14 cellular contexts compared by ENCODE assay signal in the genomic region with DNA sequence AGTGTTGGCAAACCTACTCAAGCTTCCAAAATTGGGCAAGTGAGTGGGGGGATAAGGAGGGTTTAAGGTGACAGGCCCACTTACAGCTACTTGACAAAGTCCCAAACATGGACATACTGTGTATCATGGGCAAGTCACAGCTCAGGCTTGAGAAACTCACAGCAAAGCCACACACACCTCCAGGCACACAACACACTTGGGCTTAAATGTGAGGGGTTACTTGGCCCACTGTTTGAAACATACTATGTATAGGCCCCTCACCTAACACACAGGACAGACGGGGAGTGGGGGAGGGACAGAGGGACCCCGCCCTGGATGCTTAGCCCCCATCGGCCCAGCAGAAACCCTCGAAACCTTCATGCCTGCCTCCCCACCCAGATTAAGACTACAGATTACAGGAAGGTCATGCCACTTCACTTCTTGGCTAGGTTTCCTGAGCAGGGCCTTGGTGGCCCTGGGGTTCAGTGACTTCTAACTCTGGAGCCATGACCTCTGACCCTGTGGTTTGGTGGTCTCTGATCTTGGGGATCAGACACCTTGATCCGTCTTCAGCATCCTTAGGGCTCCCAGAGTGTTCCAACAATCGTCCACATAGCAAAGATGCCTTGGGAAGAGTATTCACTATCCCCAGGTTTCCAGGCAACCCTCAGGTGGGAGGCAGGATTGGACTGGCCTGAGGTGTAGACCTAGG. TPM values are rescaled to one million over a fixed set of nuclear protein-coding genes. Genes with fewer than 3 reads are reported as not detected.
A peak's percentile ranks its signal among the peaks of the same experiment; 100 is the strongest.
DNase-seq lines count a peak whose midpoint lies in the region; ATAC-seq, FAIRE-seq and TF ChIP-seq lines count a peak whose summit lies in the region.
"Had no signal": no experiment of that assay in that cellular context is flagged by ENCODE, and none has a peak within 500 bp of the region (broad histone marks: within the 10 kb centered on the region; RNA-seq: fewer than 3 reads in every experiment).

No MANE protein-coding gene starts in this region.

- WGBS in right cardiac atrium: 85% methylated on average over 6 of the region's 6 CpGs

- ATAC-seq in Right ventricle myocardium inferior: no peak
- no peak for ATAC-seq in Right ventricle myocardium superior (ENCODE audit: poor library complexity)
- ATAC-seq in activated B cell treated with CpG ODN at 0.5 μM for 24 hours (ENCODE audit: low read depth): no peak
- no peak for ATAC-seq in right cardiac atrium

- H3K4me3 Mint-ChIP-seq in activated B cell treated with CpG ODN at 0.5 μM for 24 hours: peak overlapping the region; percentile 24
- H3K4me3 Mint-ChIP-seq in type B pancreatic cell: peak overlapping the region; percentile 31

- peak; percentile 14 for DNase-seq in Right ventricle myocardium inferior (ENCODE audit: missing footprints)
- no peak for DNase-seq in Right ventricle myocardium superior
- DNase-seq in activated B cell treated with CpG ODN at 0.5 μM for 24 hours: no peak
- peak in 2 of 3 donors; percentile 16 to 39 for DNase-seq in right cardiac atrium
- DNase-seq in type B pancreatic cell (ENCODE audit: extremely low spot score, unreplicated experiment): no peak
- no peak for DNase-seq in HuH-7.5 (ENCODE audit: low spot score)
- no peak for DNase-seq in central memory CD4-positive, alpha-beta T cell
- DNase-seq in GM19239 (ENCODE audit: insufficient read length, low spot score): no peak
- DNase-seq: T-helper 1 cell, uterus had no signal

- peaks cover 10% of the 10 kb centered on the region for H3K4me1 ChIP-seq in right cardiac atrium (ENCODE audit: control insufficient read depth, insufficient read depth, low read length)

- POLR2A ChIA-PET in activated B cell treated with CpG ODN at 0.5 μM for 24 hours (lab: Charles Lee): interaction anchor here (0.6 to 5.2 kb wide), 3 partner anchors 9 to 45 kb away, joined by 3 to 82 read pairs (median 4); a partner anchor contains a TSS

- no peaks in the 10 kb centered on the region for H3K9me3 ChIP-seq in right cardiac atrium (ENCODE audit: control insufficient read depth, low read length)
- H3K9me3 ChIP-seq: gastroesophageal sphincter, neutrophil, uterus had no signal

- H3K36me3 Mint-ChIP-seq in activated B cell treated with CpG ODN at 0.5 μM for 24 hours (ENCODE audit: low read depth) (peaks cover 42% of the 10 kb centered on the region), type B pancreatic cell (peaks cover 9% of the 10 kb centered on the region)

- no peaks in the 10 kb centered on the region for H3K27me3 ChIP-seq in right cardiac atrium (ENCODE audit: control insufficient read depth, insufficient read depth)
- H3K27me3 ChIP-seq: gastroesophageal sphincter, uterus had no signal

- FAIRE-seq in GM19239 (lab: Jason Lieb, UNC): no peak

- intact Hi-C loops in Right ventricle myocardium inferior (cut with DNase I): no loop called here
- intact Hi-C loops in Right ventricle myocardium superior (cut with DNase I): no loop called here
- intact Hi-C loops in activated B cell treated with CpG ODN at 0.5 μM for 24 hours (cut with micrococcal nuclease): no loop called here
- intact Hi-C loops in right cardiac atrium (cut with DNase I): loop anchor here in 1 of 4 donors (10.0 kb wide), 1 partner anchor 63 kb away; no protein-coding TSS in a partner anchor

- peak overlapping the region; percentile 90 for H3K27ac ChIP-seq in right cardiac atrium (ENCODE audit: low read length)
- H3K27ac ChIP-seq: uterus had no signal

- CTCF ChIA-PET in activated B cell treated with CpG ODN at 0.5 μM for 24 hours (lab: Charles Lee): interaction anchor here (0.7 to 1.3 kb wide), 3 partner anchors 15 to 38 kb away, joined by 4 to 5 read pairs (median 4); a partner anchor contains a TSS

- no peak overlapping the region for H3K4me3 ChIP-seq in right cardiac atrium (ENCODE audit: low read length)
- H3K4me3 ChIP-seq: gastroesophageal sphincter, uterus had no signal

- TF ChIP-seq CTCF in activated B cell treated with CpG ODN at 0.5 μM for 24 hours (IDR thresholded peaks at IDR 0.05) (no peak), type B pancreatic cell (conservative IDR thresholded peaks at IDR 0.05) (no peak)

- H3K9me3 Mint-ChIP-seq in activated B cell treated with CpG ODN at 0.5 μM for 24 hours (no peaks in the 10 kb centered on the region), type B pancreatic cell (no peaks in the 10 kb centered on the region)

- H3K27me3 Mint-ChIP-seq in activated B cell treated with CpG ODN at 0.5 μM for 24 hours: peaks cover 8% of the 10 kb centered on the region
- H3K27me3 Mint-ChIP-seq in type B pancreatic cell: peaks cover 19% of the 10 kb centered on the region

- peaks cover 41% of the 10 kb centered on the region for H3K4me1 Mint-ChIP-seq in activated B cell treated with CpG ODN at 0.5 μM for 24 hours
- peaks cover 26% of the 10 kb centered on the region for H3K4me1 Mint-ChIP-seq in type B pancreatic cell (ENCODE audit: unreplicated experiment)

- H3K27ac Mint-ChIP-seq in activated B cell treated with CpG ODN at 0.5 μM for 24 hours (peak overlapping the region; percentile 41), type B pancreatic cell (peak overlapping the region; percentile 26)

RNA-seq across cellular contexts. Expression of a gene that starts 2.3 kb away (rescaled TPM):
- total RNA-seq in Right ventricle myocardium inferior (1.7 TPM), Right ventricle myocardium superior (0.78 TPM), activated B cell treated with CpG ODN at 0.5 μM for 24 hours (4.7 and 4.9 TPM in 2 replicates), right cardiac atrium (1 to 10 TPM; 2.4 to 4.0 (median 3.5) TPM), type B pancreatic cell (ENCODE audit: low replicate concordance) (2.2 and 14.1 TPM in 2 replicates)
- 3.3 TPM for polyA plus RNA-seq in right cardiac atrium

RNA-seq across cellular contexts. Expression of a gene that starts 18.2 kb away (rescaled TPM):
- total RNA-seq in Right ventricle myocardium inferior: 38.4 TPM
- 35.4 TPM for total RNA-seq in Right ventricle myocardium superior
- total RNA-seq in activated B cell treated with CpG ODN at 0.5 μM for 24 hours: 300 and 313 TPM in 2 replicates
- total RNA-seq in right cardiac atrium: 10 to 100 TPM; 33.2 to 40.7 (median 36.1) TPM
- polyA plus RNA-seq in right cardiac atrium: 26.5 TPM
- 45.6 and 51.5 TPM in 2 replicates for total RNA-seq in type B pancreatic cell (ENCODE audit: low replicate concordance)

RNA-seq across cellular contexts. Expression of a gene that starts 33.6 kb away (rescaled TPM):
- total RNA-seq in Right ventricle myocardium inferior (151 TPM), Right ventricle myocardium superior (135 TPM), activated B cell treated with CpG ODN at 0.5 μM for 24 hours (1.7 and 2.2 TPM in 2 replicates), right cardiac atrium (100 to 1,000 TPM; 127 to 150 (median 133) TPM), type B pancreatic cell (ENCODE audit: low replicate concordance) (0.72 TPM in 1 of 2 replicates, not detected in the other)
- polyA plus RNA-seq in right cardiac atrium: 156 TPM
- total RNA-seq: activated CD8-positive, alpha-beta memory T cell treated with anti-CD3 and anti-CD28 coated beads for 36 hours; MCF 10A had no signal

RNA-seq across cellular contexts. Expression of a gene that starts 37.1 kb away (rescaled TPM):
- total RNA-seq in Right ventricle myocardium inferior: 260 TPM
- 250 TPM for total RNA-seq in Right ventricle myocardium superior
- total RNA-seq in activated B cell treated with CpG ODN at 0.5 μM for 24 hours: 15.9 and 16.2 TPM in 2 replicates
- 100 to 1,000 TPM; 167 to 219 (median 182) TPM for total RNA-seq in right cardiac atrium
- 149 TPM for polyA plus RNA-seq in right cardiac atrium
- 29.9 and 44.9 TPM in 2 replicates for total RNA-seq in type B pancreatic cell (ENCODE audit: low replicate concordance)

Comparison
In these comparisons a context has a peak if more than half of its experiments do, and no peak if none do; other contexts are left out.
1. DNase-seq: peak in Right ventricle myocardium inferior (single experiment) and right cardiac atrium (2 of 3); none in Right ventricle myocardium superior (single experiment), activated B cell treated with CpG ODN at 0.5 μM for 24 hours (single experiment), type B pancreatic cell (single experiment), HuH-7.5 (single experiment), central memory CD4-positive, alpha-beta T cell (single experiment) and GM19239 (single experiment).
2. RNA of a gene that starts 33.6 kb away (total RNA-seq): 151 TPM in Right ventricle myocardium inferior (single experiment), 135 TPM in Right ventricle myocardium superior (single experiment) and 127 to 150 TPM in right cardiac atrium; 1.7 to 2.2 TPM in activated B cell treated with CpG ODN at 0.5 μM for 24 hours and 0.72 TPM in type B pancreatic cell; every median in the first group is over 10 times any median in the second.